1 cellular context compared by ENCODE assay signal in genomic region chr2:234802071-234802844, GRCh38.
TF ChIP-seq lines count a peak whose summit lies in the region.

No MANE protein-coding gene starts in this region.

TF ChIP-seq in HepG2, 621 proteins besides CTCF, POLR2A, EP300 and RAD21 (continued from another document and continues in another):
- no peak for TF ChIP-seq ZBTB40 (IDR thresholded peaks at IDR 0.05)
- no peak for TF ChIP-seq ZBTB40 (CRISPR knock-in tag; IDR thresholded peaks at IDR 0.05)
- no peak for TF ChIP-seq ZSCAN25 (CRISPR knock-in tag; IDR thresholded peaks at IDR 0.05)
- no peak for TF ChIP-seq IRX3 (CRISPR knock-in tag; IDR thresholded peaks at IDR 0.05; ENCODE audit: borderline replicate concordance, low read depth)
- TF ChIP-seq ARID2 (CRISPR knock-in tag; IDR thresholded peaks at IDR 0.05; ENCODE audit: borderline replicate concordance) = no peak
- no peak for TF ChIP-seq ELF3 (CRISPR knock-in tag; IDR thresholded peaks at IDR 0.05)
- TF ChIP-seq ZNF614 (CRISPR knock-in tag; IDR thresholded peaks at IDR 0.05; ENCODE audit: borderline replicate concordance) = no peak
- TF ChIP-seq ZNF3 (CRISPR knock-in tag; IDR thresholded peaks at IDR 0.05) = peak; percentile 80; the same call in 1 of the 2 replicates
- TF ChIP-seq ZNF564 (CRISPR knock-in tag; IDR thresholded peaks at IDR 0.05) = no peak
- no peak for TF ChIP-seq KLF6 (CRISPR knock-in tag; IDR thresholded peaks at IDR 0.05)
- no peak for TF ChIP-seq ZNF552 (CRISPR knock-in tag; IDR thresholded peaks at IDR 0.05; ENCODE audit: borderline replicate concordance)
- TF ChIP-seq ZNF605 (CRISPR knock-in tag; IDR thresholded peaks at IDR 0.05) = no peak
- TF ChIP-seq ZFP90 (CRISPR knock-in tag; IDR thresholded peaks at IDR 0.05; ENCODE audit: borderline replicate concordance) = no peak
- peak; percentile 73 for TF ChIP-seq MAFF (IDR thresholded peaks at IDR 0.05; ENCODE audit: low read depth, low read length)
- no peak for TF ChIP-seq ZNF589 (CRISPR knock-in tag; conservative IDR thresholded peaks at IDR 0.05)
- TF ChIP-seq CCDC6 (CRISPR knock-in tag; IDR thresholded peaks at IDR 0.05) = no peak
- no peak for TF ChIP-seq THAP7 (CRISPR knock-in tag; IDR thresholded peaks at IDR 0.05)
- TF ChIP-seq CREB1 (IDR thresholded peaks at IDR 0.05) = no peak
- peak; percentile 30; the same call in 1 of the 2 replicates for TF ChIP-seq CREB1 (CRISPR knock-in tag; IDR thresholded peaks at IDR 0.05)
- TF ChIP-seq IKZF4 (CRISPR knock-in tag; IDR thresholded peaks at IDR 0.05; ENCODE audit: borderline replicate concordance, low read depth, not compliant biosample characterization) = no peak
- peak; percentile 39; the same call in 1 of the 2 replicates for TF ChIP-seq YEATS4 (CRISPR knock-in tag; IDR thresholded peaks at IDR 0.05; ENCODE audit: borderline replicate concordance)
- no peak for TF ChIP-seq MXD3 (CRISPR knock-in tag; IDR thresholded peaks at IDR 0.05)
- TF ChIP-seq ZNF207 (IDR thresholded peaks at IDR 0.05; ENCODE audit: borderline replicate concordance) = no peak
- peak; percentile 61; the same call in 1 of the 2 replicates for TF ChIP-seq NFIC (IDR thresholded peaks at IDR 0.05; ENCODE audit: low read length)
- no peak for TF ChIP-seq MATR3 (CRISPR knock-in tag; IDR thresholded peaks at IDR 0.05)
- peak; percentile 48; the same call in 1 of the 2 replicates for TF ChIP-seq CEBPB (IDR thresholded peaks at IDR 0.05; ENCODE audit: borderline replicate concordance, low read depth, low read length)
- TF ChIP-seq ZBTB37 (CRISPR knock-in tag; IDR thresholded peaks at IDR 0.05) = no peak
- no peak for TF ChIP-seq JUNB (CRISPR knock-in tag; IDR thresholded peaks at IDR 0.05; ENCODE audit: borderline replicate concordance)
- TF ChIP-seq PCBP1 (IDR thresholded peaks at IDR 0.05; ENCODE audit: borderline replicate concordance, low read depth, low read length) = no peak
- TF ChIP-seq PHF8 (CRISPR knock-in tag; IDR thresholded peaks at IDR 0.05) = no peak
- no peak for TF ChIP-seq STAT5B (CRISPR knock-in tag; IDR thresholded peaks at IDR 0.05)
- TF ChIP-seq THAP11 (CRISPR knock-in tag; IDR thresholded peaks at IDR 0.05) = no peak
- TF ChIP-seq ZZZ3 (CRISPR knock-in tag; IDR thresholded peaks at IDR 0.05; ENCODE audit: borderline replicate concordance) = no peak
- TF ChIP-seq MYPOP (CRISPR knock-in tag; IDR thresholded peaks at IDR 0.05) = no peak
- no peak for TF ChIP-seq IKZF1 (IDR thresholded peaks at IDR 0.05)
- no peak for TF ChIP-seq ZNF496 (CRISPR knock-in tag; IDR thresholded peaks at IDR 0.05; ENCODE audit: insufficient replicate concordance)
- TF ChIP-seq MAZ (IDR thresholded peaks at IDR 0.05; ENCODE audit: borderline replicate concordance, low read depth, low read length) = no peak
- no peak for TF ChIP-seq MAZ (CRISPR knock-in tag; IDR thresholded peaks at IDR 0.05; ENCODE audit: low read depth)
- TF ChIP-seq MXD1 (CRISPR knock-in tag; IDR thresholded peaks at IDR 0.05) = no peak
- no peak for TF ChIP-seq CREB3 (CRISPR knock-in tag; IDR thresholded peaks at IDR 0.05)
- peak; percentile 66; the same call in 1 of the 2 replicates for TF ChIP-seq WIZ (CRISPR knock-in tag; IDR thresholded peaks at IDR 0.05)
- TF ChIP-seq POGZ (CRISPR knock-in tag; IDR thresholded peaks at IDR 0.05) = peak; percentile 42; the same call in 1 of the 2 replicates
- no peak for TF ChIP-seq HNRNPUL1 (IDR thresholded peaks at IDR 0.05; ENCODE audit: low read depth, low read length)
- TF ChIP-seq ZBTB26 (CRISPR knock-in tag; IDR thresholded peaks at IDR 0.05; ENCODE audit: borderline replicate concordance) = no peak
- no peak for TF ChIP-seq ZNF274 (CRISPR knock-in tag; IDR thresholded peaks at IDR 0.05)
- no peak for TF ChIP-seq ZNF10 (CRISPR knock-in tag; IDR thresholded peaks at IDR 0.05; ENCODE audit: borderline replicate concordance, low read depth)
- no peak for TF ChIP-seq GATAD2A (CRISPR knock-in tag; IDR thresholded peaks at IDR 0.05)
- no peak for TF ChIP-seq HOXD1 (CRISPR knock-in tag; IDR thresholded peaks at IDR 0.05)
- TF ChIP-seq FOXK2 (IDR thresholded peaks at IDR 0.05) = no peak
- no peak for TF ChIP-seq FOXC1 (CRISPR knock-in tag; IDR thresholded peaks at IDR 0.05; ENCODE audit: borderline replicate concordance)
- TF ChIP-seq TOE1 (CRISPR knock-in tag; IDR thresholded peaks at IDR 0.05) = no peak
- TF ChIP-seq ZNF292 (CRISPR knock-in tag; IDR thresholded peaks at IDR 0.05; ENCODE audit: borderline replicate concordance, low read depth) = peak; percentile 39; the same call in 1 of the 2 replicates
- no peak for TF ChIP-seq PRDM4 (CRISPR knock-in tag; IDR thresholded peaks at IDR 0.05; ENCODE audit: borderline replicate concordance)
- no peak for TF ChIP-seq MXD4 (CRISPR knock-in tag; IDR thresholded peaks at IDR 0.05)
- no peak for TF ChIP-seq ZNF530 (CRISPR knock-in tag; IDR thresholded peaks at IDR 0.05; ENCODE audit: low read depth)
- TF ChIP-seq RBAK (CRISPR knock-in tag; IDR thresholded peaks at IDR 0.05) = no peak
- peak; percentile 74; the same call in 1 of the 2 replicates for TF ChIP-seq ONECUT2 (CRISPR knock-in tag; IDR thresholded peaks at IDR 0.05)
- no peak for TF ChIP-seq ZNF558 (CRISPR knock-in tag; IDR thresholded peaks at IDR 0.05; ENCODE audit: borderline replicate concordance)
